ENCODE assay signal across 8 cellular contexts in genomic region chr14:85532570-85532969, GRCh38. TPM values are rescaled to one million over a fixed set of nuclear protein-coding genes. Genes with fewer than 3 reads are reported as not detected.
DNase-seq lines count a peak whose midpoint lies in the region; FAIRE-seq and TF ChIP-seq lines count a peak whose summit lies in the region.

No MANE protein-coding gene starts in this region.

- no peak for FAIRE-seq in astrocyte (lab: Jason Lieb, UNC)

- H3K9ac ChIP-seq in astrocyte (ENCODE audit: low read length) (peak overlapping the region; percentile 87), iPS-20b (ENCODE audit: low read depth, low read length) (no peak overlapping the region; the same call in 1 of the 2 replicates), skeletal muscle tissue (ENCODE audit: low read depth in 1 of 3, low read length in 3 of 3) (peak overlapping the region; percentile 76 to 96 (median 88))

- H2AFZ ChIP-seq in astrocyte (ENCODE audit: low read depth, low read length): peak overlapping the region; percentile 87

- H3K27me3 ChIP-seq in astrocyte (ENCODE audit: insufficient read depth, low read length): peaks cover 17% of the 10 kb centered on the region
- H3K27me3 ChIP-seq in iPS-20b (ENCODE audit: insufficient read depth, low read length): peaks cover 80% of the 10 kb centered on the region
- peaks cover 2 to 30% (median 19%) of the 10 kb centered on the region in 3 donors for H3K27me3 ChIP-seq in skeletal muscle tissue (ENCODE audit: control insufficient read depth in 3 of 3, insufficient read depth in 3 of 3, low read length in 3 of 3)
- H3K27me3 ChIP-seq in effector memory CD4-positive, alpha-beta T cell (replicated peaks; ENCODE audit: control insufficient read depth, insufficient read depth, low read length, poor library complexity, severe bottlenecking): peaks cover 6% of the 10 kb centered on the region

- H3K27ac Mint-ChIP-seq in astrocyte (ENCODE audit: unreplicated experiment): peak overlapping the region; percentile 99

- TF ChIP-seq CTCF in HFF-Myc (IDR thresholded peaks at IDR 0.05; ENCODE audit: low read depth, low read length, missing control alignments) (no peak), astrocyte (IDR thresholded peaks at IDR 0.05; ENCODE audit: insufficient read depth, low read depth, low read length) (no peak)

- H3K4me1 ChIP-seq in astrocyte (ENCODE audit: insufficient read depth, low read length) (peaks cover 54% of the 10 kb centered on the region), iPS-20b (ENCODE audit: insufficient read depth, low read length) (peaks cover 36% of the 10 kb centered on the region), skeletal muscle tissue (ENCODE audit: control insufficient read depth in 3 of 3, insufficient read depth in 3 of 3, low read length in 3 of 3) (peaks cover 35 to 41% (median 36%) of the 10 kb centered on the region in 3 donors)
- no peaks in the 10 kb centered on the region for H3K4me1 ChIP-seq in effector memory CD4-positive, alpha-beta T cell (ENCODE audit: control insufficient read depth, insufficient read depth, low read length, poor library complexity, severe bottlenecking)

- DNase-seq in HFF-Myc (ENCODE audit: extremely low read depth, low read depth) (no peak), astrocyte (ENCODE audit: low read depth) (no peak), HuH-7.5 (ENCODE audit: low spot score) (no peak), DMS53 (lab: John Stamatoyannopoulos, UW) (no peak), HEK293T (ENCODE audit: extremely low spot score) (no peak)
- DNase-seq in effector memory CD4-positive, alpha-beta T cell: no peak

- H3K36me3 ChIP-seq in astrocyte (ENCODE audit: insufficient read depth, low read length) (no peaks in the 10 kb centered on the region), iPS-20b (ENCODE audit: insufficient read depth, low read depth, low read length) (no peaks in the 10 kb centered on the region), skeletal muscle tissue (ENCODE audit: control insufficient read depth in 3 of 3, insufficient read depth in 3 of 3, low read length in 3 of 3) (no peaks in the 10 kb centered on the region)
- no peaks in the 10 kb centered on the region for H3K36me3 ChIP-seq in effector memory CD4-positive, alpha-beta T cell (ENCODE audit: control insufficient read depth, insufficient read depth, low read length)

- H3K79me2 ChIP-seq in astrocyte (ENCODE audit: insufficient read depth, low read length): no peaks in the 10 kb centered on the region

- H3K36me3 Mint-ChIP-seq in astrocyte (ENCODE audit: low read depth, unreplicated experiment): peaks cover 15% of the 10 kb centered on the region

- no peaks in the 10 kb centered on the region for H3K27me3 Mint-ChIP-seq in astrocyte (ENCODE audit: low read depth, unreplicated experiment)

- H3K27ac ChIP-seq in astrocyte (ENCODE audit: low read depth, low read length) (no peak overlapping the region), iPS-20b (ENCODE audit: low read length) (no peak overlapping the region), skeletal muscle tissue (ENCODE audit: low read depth, low read length) (peak overlapping the region; percentile 94)
- no peak overlapping the region for H3K27ac ChIP-seq in effector memory CD4-positive, alpha-beta T cell (ENCODE audit: insufficient read depth, low read length, poor library complexity, severe bottlenecking)

- no peaks in the 10 kb centered on the region for H3K9me3 ChIP-seq in astrocyte (ENCODE audit: insufficient read depth, low read depth, low read length)
- H3K9me3 ChIP-seq in iPS-20b (ENCODE audit: insufficient read depth, low read depth, low read length): no peaks in the 10 kb centered on the region
- H3K9me3 ChIP-seq in skeletal muscle tissue (ENCODE audit: control insufficient read depth in 3 of 3, low read length in 3 of 3): no peaks in the 10 kb centered on the region
- no peaks in the 10 kb centered on the region for H3K9me3 ChIP-seq in effector memory CD4-positive, alpha-beta T cell (ENCODE audit: control insufficient read depth, low read length)

- peak overlapping the region; percentile 95 for H3K4me3 Mint-ChIP-seq in astrocyte (ENCODE audit: unreplicated experiment)

- POLR2A ChIA-PET in HEK293T (lab: Yijun Ruan, JAX): no interaction called here

- peak overlapping the region; percentile 99 for H3K4me2 ChIP-seq in astrocyte (ENCODE audit: low read length)

- H3K4me3 ChIP-seq in HFF-Myc (replicated peaks; ENCODE audit: low read depth, low read length) (peak overlapping the region; percentile 91), astrocyte (ENCODE audit: insufficient read depth, low read depth, low read length) (peak overlapping the region; percentile 66), iPS-20b (ENCODE audit: low read length) (peak overlapping the region; percentile 86), skeletal muscle tissue (ENCODE audit: low read length in 3 of 3) (peak overlapping the region; percentile 76 to 91 (median 85))
- H3K4me3 ChIP-seq in effector memory CD4-positive, alpha-beta T cell (ENCODE audit: insufficient read depth, low read depth, low read length, poor library complexity, severe bottlenecking): no peak overlapping the region

- H3K4me1 Mint-ChIP-seq in astrocyte (ENCODE audit: low read depth, unreplicated experiment): peaks cover 8% of the 10 kb centered on the region

- CTCF ChIA-PET in HEK293T (lab: Yijun Ruan, JAX): no interaction called here

- H3K9me3 Mint-ChIP-seq in astrocyte (ENCODE audit: unreplicated experiment): no peaks in the 10 kb centered on the region

- peaks cover 8% of the 10 kb centered on the region for H4K20me1 ChIP-seq in astrocyte (ENCODE audit: insufficient read depth, low read length)

TF ChIP-seq in HEK293T, 16 proteins besides CTCF, POLR2A, EP300 and RAD21:
- TF ChIP-seq SP1 (IDR thresholded peaks at IDR 0.05) (no peak), ARNT (IDR thresholded peaks at IDR 0.05) (no peak)

RNA-seq across cellular contexts. Expression of gene FLRT2, which starts 2.6 kb away (rescaled TPM):
- total RNA-seq in astrocyte: 171 and 227 TPM in 2 replicates
- 37.6 TPM for total RNA-seq in skeletal muscle tissue
